In the genomic region with DNA sequence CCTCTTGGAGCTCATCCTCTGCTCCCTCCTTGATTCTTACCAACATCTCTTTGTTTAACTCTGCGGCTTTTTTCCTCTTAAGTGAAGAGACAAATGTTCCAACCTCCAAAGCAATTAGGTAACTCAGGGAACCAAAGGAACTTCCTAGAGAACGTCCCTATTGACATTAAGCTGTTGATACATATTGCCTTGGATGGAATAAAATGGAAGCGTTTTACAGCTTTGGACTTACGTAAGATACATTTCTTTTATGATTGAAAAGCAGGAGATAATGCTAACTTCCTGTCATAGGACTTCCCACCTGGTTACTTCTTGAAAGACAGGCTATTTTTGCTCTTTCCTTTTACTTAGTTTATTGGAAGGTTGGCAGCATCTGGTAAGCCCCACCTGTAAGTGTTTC, we compare ENCODE assay signal across 9 cellular contexts.
"Had no signal": no experiment of that assay in that cellular context is flagged by ENCODE, and none has a peak within 500 bp of the region (broad histone marks: within the 10 kb centered on the region; RNA-seq: fewer than 3 reads in every experiment).

No MANE protein-coding gene starts in this region.

- H3K4me3 ChIP-seq: GM23248, HAP-1, K562 had no signal

- H3K27ac ChIP-seq: GM23248 had no signal

- H3K36me3 ChIP-seq: HAP-1 had no signal

- DNase-seq: GM23248, H7, HFFc6, IMR-90, KG1 had no signal

- H3K4me1 ChIP-seq: HAP-1 had no signal

- H3K9me3 ChIP-seq: HAP-1 had no signal

- H3K4me3 Mint-ChIP-seq: HFFc6 had no signal

- H3K27ac Mint-ChIP-seq: HFFc6 had no signal

- FAIRE-seq: HTR-8/SVneo, K562 had no signal

- H2AFZ ChIP-seq: GM23248 had no signal

- ATAC-seq: HCT116, K562 had no signal

- H3K9me3 Mint-ChIP-seq: HFFc6 had no signal

- H3K9ac ChIP-seq: GM23248 had no signal
